Comparison of ENCODE assay signal across 26 cellular contexts in genomic region chr5:171955761-171956160, GRCh38. TPM values are rescaled to one million over a fixed set of nuclear protein-coding genes. Genes with fewer than 3 reads are reported as not detected.
A peak's percentile ranks its signal among the peaks of the same experiment; 100 is the strongest.
DNase-seq lines count a peak whose midpoint lies in the region; ATAC-seq and TF ChIP-seq lines count a peak whose summit lies in the region.
"Had no signal": no experiment of that assay in that cellular context is flagged by ENCODE, and none has a peak within 500 bp of the region (broad histone marks: within the 10 kb centered on the region; RNA-seq: fewer than 3 reads in every experiment).

No MANE protein-coding gene starts in this region.

- H3K27ac Mint-ChIP-seq in Caco-2 (ENCODE audit: unreplicated experiment) (peak overlapping the region; percentile 59), IgD-negative memory B cell (peak overlapping the region in 1 of 3 donors; percentile 53), chondrocyte (ENCODE audit: unreplicated experiment) (peak overlapping the region; percentile 67)
- H3K27ac Mint-ChIP-seq: activated B cell treated with CpG ODN at 0.5 μM for 24 hours, neural progenitor cell had no signal

- DNase-seq in Caco-2 (no peak), chondrocyte (ENCODE audit: low spot score) (no peak), smooth muscle cell (lab: John Stamatoyannopoulos, UW; ENCODE audit: unreplicated experiment) (no peak), KG1 (lab: John Stamatoyannopoulos, UW) (no peak), brain microvascular endothelial cell (no peak)
- DNase-seq: activated B cell treated with CpG ODN at 0.5 μM for 24 hours; activated gamma-delta T cell treated with Interleukin-2 at 50 U/mL for 16 hours; activated T-cell treated with anti-CD3 and anti-CD28 coated beads, Interleukin-2, amount 50 U/mL, for 48 hours; adrenal gland; C1 segment of cervical spinal cord; cerebellar nuclear complex; DMS79; GDM1; HCEC 1CT; MV-4-11; NCI-H146; NCI-H446 treated with DMSO at 0.1 percent for 48 hours; NCI-H82; SJCRH30; stimulated activated naive CD4-positive, alpha-beta T cell had no signal

- in situ Hi-C loops in brain microvascular endothelial cell (cut with HindIII; ENCODE audit: low pct_ligation_motif_present, low sequenced_read_pairs): no loop called here

- POLR2A ChIA-PET in Caco-2 (lab: Charles Lee): no interaction called here

- H3K36me3 Mint-ChIP-seq in Caco-2 (ENCODE audit: insufficient read depth, unreplicated experiment): no peaks in the 10 kb centered on the region
- H3K36me3 Mint-ChIP-seq in IgD-negative memory B cell: peaks cover 4% of the 10 kb centered on the region
- H3K36me3 Mint-ChIP-seq in chondrocyte (ENCODE audit: low read depth): no peaks in the 10 kb centered on the region

- H3K4me2 ChIP-seq in smooth muscle cell: no peak overlapping the region
- H3K4me2 ChIP-seq: neural progenitor cell had no signal

- H3K4me1 Mint-ChIP-seq in Caco-2 (ENCODE audit: low read depth, unreplicated experiment) (peaks cover 27% of the 10 kb centered on the region), IgD-negative memory B cell (peaks cover 49 to 60% (median 52%) of the 10 kb centered on the region in 3 donors), chondrocyte (ENCODE audit: low read depth) (peaks cover 62% of the 10 kb centered on the region)

- H3K4me3 Mint-ChIP-seq in Caco-2 (ENCODE audit: unreplicated experiment) (no peak overlapping the region), IgD-negative memory B cell (peak overlapping the region in 3 of 4 donors; percentile 5 to 63 (median 54)), chondrocyte (ENCODE audit: unreplicated experiment) (no peak overlapping the region)
- H3K4me3 Mint-ChIP-seq: activated B cell treated with CpG ODN at 0.5 μM for 24 hours, neural progenitor cell had no signal

- H3K9me3 ChIP-seq in Caco-2 (no peaks in the 10 kb centered on the region), smooth muscle cell (replicated peaks; ENCODE audit: low read depth) (no peaks in the 10 kb centered on the region)
- H3K9me3 ChIP-seq: adrenal gland, SJCRH30, vagina had no signal

- H3K9ac ChIP-seq in smooth muscle cell (ENCODE audit: low read depth): no peak overlapping the region
- H3K9ac ChIP-seq: neural progenitor cell, parathyroid adenoma had no signal

- H3K27ac ChIP-seq in smooth muscle cell (ENCODE audit: low read depth): peak overlapping the region; percentile 63
- H3K27ac ChIP-seq in brain microvascular endothelial cell: no peak overlapping the region
- H3K27ac ChIP-seq: neural progenitor cell, parathyroid adenoma, SJCRH30, vagina had no signal

- no peak overlapping the region for H2AFZ ChIP-seq in smooth muscle cell (ENCODE audit: low read depth)
- H2AFZ ChIP-seq: neural progenitor cell, parathyroid adenoma had no signal

- CTCF ChIA-PET in Caco-2 (lab: Charles Lee): no interaction called here

- H3F3A ChIP-seq in smooth muscle cell (ENCODE audit: low read depth): peaks cover 13% of the 10 kb centered on the region

- H3K27me3 ChIP-seq in Caco-2 (replicated peaks; ENCODE audit: control insufficient read depth, insufficient read depth, low read length) (no peaks in the 10 kb centered on the region), smooth muscle cell (ENCODE audit: low read depth) (no peaks in the 10 kb centered on the region), brain microvascular endothelial cell (replicated peaks) (no peaks in the 10 kb centered on the region)
- H3K27me3 ChIP-seq: adrenal gland, neural progenitor cell, SJCRH30, vagina had no signal

- TF ChIP-seq CTCF in Caco-2 (IDR thresholded peaks at IDR 0.05; ENCODE audit: insufficient read depth in 1 of 2, low read depth in 1 of 2, low read length in 1 of 2, severe bottlenecking in 1 of 2, unreplicated experiment in 1 of 2) (no peak), chondrocyte (IDR thresholded peaks at IDR 0.05) (no peak), smooth muscle cell (IDR thresholded peaks at IDR 0.05; ENCODE audit: borderline replicate concordance, insufficient read depth, poor library complexity, severe bottlenecking) (no peak), brain microvascular endothelial cell (IDR thresholded peaks at IDR 0.05; ENCODE audit: low read depth, low read length, missing control alignments) (no peak)

- H3K79me2 ChIP-seq in smooth muscle cell (ENCODE audit: low read depth): peaks cover 93% of the 10 kb centered on the region

- H3K4me1 ChIP-seq in Caco-2: peaks cover 38% of the 10 kb centered on the region
- H3K4me1 ChIP-seq in smooth muscle cell (ENCODE audit: low read depth): peaks cover 41% of the 10 kb centered on the region
- H3K4me1 ChIP-seq: SJCRH30 had no signal

- no peaks in the 10 kb centered on the region for H3K9me3 Mint-ChIP-seq in Caco-2 (ENCODE audit: unreplicated experiment)
- H3K9me3 Mint-ChIP-seq in IgD-negative memory B cell: no peaks in the 10 kb centered on the region
- H3K9me3 Mint-ChIP-seq in chondrocyte (ENCODE audit: low read depth): no peaks in the 10 kb centered on the region
- H3K9me3 Mint-ChIP-seq: activated B cell treated with CpG ODN at 0.5 μM for 24 hours, neural progenitor cell had no signal

- intact Hi-C loops in Caco-2 (cut with micrococcal nuclease; ENCODE audit: unreplicated experiment): no loop called here

- H3K36me3 ChIP-seq in Caco-2 (ENCODE audit: control insufficient read depth, insufficient read depth, low read length) (no peaks in the 10 kb centered on the region; the same call in 1 of the 2 replicates), smooth muscle cell (ENCODE audit: low read depth) (no peaks in the 10 kb centered on the region), brain microvascular endothelial cell (replicated peaks) (no peaks in the 10 kb centered on the region)
- H3K36me3 ChIP-seq: adrenal gland, neural progenitor cell, SJCRH30, vagina had no signal

- H3K4me3 ChIP-seq in Caco-2 (ENCODE audit: low read depth, low read length) (no peak overlapping the region), smooth muscle cell (no peak overlapping the region), brain microvascular endothelial cell (ENCODE audit: low read depth, low read length) (no peak overlapping the region)
- H3K4me3 ChIP-seq: adrenal gland, neural progenitor cell, SJCRH30, skin epidermis, vagina had no signal

- 88% methylated on average over 4 of the region's 4 CpGs for WGBS in smooth muscle cell (ENCODE audit: low lambda C conversion rate)

- no TSS peak for BruUV-seq in Caco-2 (replicated peaks; lab: Mats Ljungman, UMichigan)

- peaks cover 98% of the 10 kb centered on the region for H4K20me1 ChIP-seq in smooth muscle cell (ENCODE audit: low read depth)

- no peak for ATAC-seq in GM19351 (IDR thresholded peaks at IDR 0.05; ENCODE audit: unreplicated experiment)

- H3K27me3 Mint-ChIP-seq in Caco-2 (ENCODE audit: insufficient read depth, unreplicated experiment) (no peaks in the 10 kb centered on the region), IgD-negative memory B cell (no peaks in the 10 kb centered on the region), chondrocyte (ENCODE audit: low read depth) (no peaks in the 10 kb centered on the region)
- H3K27me3 Mint-ChIP-seq: activated B cell treated with CpG ODN at 0.5 μM for 24 hours had no signal

RNA-seq across cellular contexts. Expression of gene FBXW11, which starts 50.7 kb away (rescaled TPM):
- total RNA-seq in Caco-2 (2022) (46.2 and 46.3 TPM in 2 replicates), chondrocyte (54.8 to 58.1 TPM (median 54.8 TPM) in 3 replicates), smooth muscle cell (83.0 and 83.7 TPM in 2 replicates)
- polyA plus RNA-seq in IgD-negative memory B cell (31.0 TPM), smooth muscle cell (27.4 and 30.6 TPM in 2 replicates)

Comparison
In these comparisons a context has a peak if more than half of its experiments do, and no peak if none do; other contexts are left out.
1. H3K4me3 Mint-ChIP-seq: peak in IgD-negative memory B cell (3 of 4); none in Caco-2 (single experiment) and chondrocyte (single experiment).